ENCODE assay signal across 14 cellular contexts in genomic region chr2:238102865-238103264, GRCh38. TPM values are rescaled to one million over a fixed set of nuclear protein-coding genes. Genes with fewer than 3 reads are reported as not detected.
"Had no signal": no experiment of that assay in that cellular context is flagged by ENCODE, and none has a peak within 500 bp of the region (broad histone marks: within the 10 kb centered on the region; RNA-seq: fewer than 3 reads in every experiment).

No MANE protein-coding gene starts in this region.

- H3K4me3 ChIP-seq: body of pancreas, coronary artery, lung, SJSA1 had no signal

- H3K36me3 ChIP-seq: SJSA1 had no signal

- DNase-seq: activated CD8-positive, alpha-beta T cell treated with anti-CD3 and anti-CD28 coated beads, Interleukin-2, amount 10 ng/mL, durations not matched to agents 7 days and 5 days; central memory CD4-positive, alpha-beta T cell; effector memory CD4-positive, alpha-beta T cell; hippocampal formation; stimulated activated CD4-positive, alpha-beta T cell treated with anti-CD3 and anti-CD28 coated beads, Interleukin-4, amount 100 ng/mL, for 1 hour; SW 1271 had no signal

- H3K4me3 Mint-ChIP-seq: activated CD8-positive, alpha-beta T cell treated with anti-CD3 and anti-CD28 coated beads, Interleukin-2, amount 10 ng/mL, durations not matched to agents 7 days and 5 days; naive thymus-derived CD4-positive, alpha-beta T cell; T-helper 2 cell treated with Interferon-gamma antibody and Interleukin-4, amounts not matched to agents 5 μg/mL and 100 μg/mL, for 36 hours had no signal

- H3K27ac Mint-ChIP-seq: activated CD8-positive, alpha-beta T cell treated with anti-CD3 and anti-CD28 coated beads, Interleukin-2, amount 10 ng/mL, durations not matched to agents 7 days and 5 days; naive thymus-derived CD4-positive, alpha-beta T cell; T-helper 2 cell treated with Interferon-gamma antibody and Interleukin-4, amounts not matched to agents 5 μg/mL and 100 μg/mL, for 36 hours had no signal

- H3K9me3 Mint-ChIP-seq: naive thymus-derived CD4-positive, alpha-beta T cell; T-helper 2 cell treated with Interferon-gamma antibody and Interleukin-4, amounts not matched to agents 5 μg/mL and 100 μg/mL, for 36 hours had no signal

- H3K27me3 Mint-ChIP-seq: naive thymus-derived CD4-positive, alpha-beta T cell had no signal

- H3K9me3 ChIP-seq: body of pancreas, SJSA1 had no signal

- H3K27me3 ChIP-seq: body of pancreas, SJSA1 had no signal

- H3K27ac ChIP-seq: body of pancreas, coronary artery, SJSA1 had no signal

- ATAC-seq: activated CD8-positive, alpha-beta T cell treated with anti-CD3 and anti-CD28 coated beads, Interleukin-2, amount 10 ng/mL, durations not matched to agents 7 days and 5 days; body of pancreas; naive thymus-derived CD4-positive, alpha-beta T cell had no signal

RNA-seq across cellular contexts. Expression of gene ESPNL, which starts 2.7 kb away (rescaled TPM):
- total RNA-seq: body of pancreas had no signal
- polyA plus RNA-seq: naive thymus-derived CD4-positive, alpha-beta T cell had no signal

RNA-seq across cellular contexts. Expression of gene KLHL30, which starts 35.6 kb away (rescaled TPM):
- total RNA-seq: activated CD8-positive, alpha-beta T cell treated with anti-CD3 and anti-CD28 coated beads, Interleukin-2, amount 10 ng/mL, durations not matched to agents 7 days and 5 days; mononuclear cell; naive thymus-derived CD4-positive, alpha-beta T cell; pulmonary artery endothelial cell had no signal
- polyA plus RNA-seq: naive thymus-derived CD4-positive, alpha-beta T cell had no signal

RNA-seq across cellular contexts. Expression of gene ERFE, which starts 55.9 kb away (rescaled TPM):
- polyA plus RNA-seq: naive thymus-derived CD4-positive, alpha-beta T cell had no signal
